ENCODE assay signal across 24 cellular contexts in genomic region chr14:104738375-104739019, GRCh38. TPM values are rescaled to one million over a fixed set of nuclear protein-coding genes. Genes with fewer than 3 reads are reported as not detected.
A peak's percentile ranks its signal among the peaks of the same experiment; 100 is the strongest.
DNase-seq lines count a peak whose midpoint lies in the region; ATAC-seq, FAIRE-seq and TF ChIP-seq lines count a peak whose summit lies in the region.
"Had no signal": no experiment of that assay in that cellular context is flagged by ENCODE, and none has a peak within 500 bp of the region (broad histone marks: within the 10 kb centered on the region; RNA-seq: fewer than 3 reads in every experiment).

No MANE protein-coding gene starts in this region.

- ATAC-seq in HepG2, result no peak
- ATAC-seq in right lobe of liver, result no peak
- ATAC-seq in psoas muscle, result no peak
- ATAC-seq: GM12878 had no signal

- H3K4ac ChIP-seq in mesenchymal stem cell (ENCODE audit: low read depth in 1 of 2, low read length in 2 of 2), result no peak overlapping the region

- H3K23ac ChIP-seq in mesenchymal stem cell (ENCODE audit: low read length in 2 of 2), result no peak overlapping the region

- H3K36me3 ChIP-seq in HepG2 (replicated peaks in 1 of 2; ENCODE audit: control insufficient read depth in 1 of 2, insufficient read depth in 2 of 2, low read length in 2 of 2) (no peaks in the 10 kb centered on the region; a peak in 2 of 5 replicates), right lobe of liver (no peaks in the 10 kb centered on the region), mesenchymal stem cell (ENCODE audit: control insufficient read depth in 1 of 2, insufficient read depth in 2 of 2, low read depth in 1 of 2, low read length in 2 of 2) (peaks cover 0 to 19% of the 10 kb centered on the region in 2 experiments), psoas muscle (ENCODE audit: insufficient read depth in 1 of 2, low read depth in 1 of 2) (peaks cover 0 to 61% of the 10 kb centered on the region in 2 donors), tibial artery (peaks cover 37 to 47% (median 41%) of the 10 kb centered on the region in 3 donors)
- H3K36me3 ChIP-seq: BE2C had no signal

- no peak for TF ChIP-seq RAD21 in HepG2 (CRISPR knock-in tag; IDR thresholded peaks at IDR 0.05)

- no TSS peak for BruUV-seq in HepG2 (replicated peaks; lab: Mats Ljungman, UMichigan)

- intact Hi-C loops in HepG2 (cut with micrococcal nuclease; ENCODE audit: unreplicated experiment) (no loop called here), right lobe of liver (cut with DNase I) (no loop called here), psoas muscle (cut with DNase I) (no loop called here), tibial artery (cut with DNase I; ENCODE audit: low total_unique reads) (no loop called here)

- TF ChIP-seq EP300 in HepG2 (IDR thresholded peaks at IDR 0.05; ENCODE audit: low read depth in 2 of 2, low read length in 2 of 2) (no peak), HepG2 (CRISPR knock-in tag; IDR thresholded peaks at IDR 0.05; ENCODE audit: borderline replicate concordance) (no peak)

- in situ Hi-C loops in HepG2 (cut with HindIII; ENCODE audit: extremely low pct_ligation_motif_present, low pct_unique_long_range_greater_than_20kb), result no loop called here

- H3K18ac ChIP-seq in mesenchymal stem cell (ENCODE audit: low read depth in 1 of 2, low read length in 2 of 2), result no peak overlapping the region

- no peak overlapping the region for H2BK5ac ChIP-seq in mesenchymal stem cell (ENCODE audit: low read depth, low read length, poor library complexity, severe bottlenecking)

- DNase-seq in HepG2 (ENCODE audit: low spot score) (no peak), right lobe of liver (no peak), mesenchymal stem cell (no peak), psoas muscle (no peak), tibial artery (no peak), NCI-H82 treated with DMSO at 0.1 percent for 48 hours (lab: John Stamatoyannopoulos, UW; ENCODE audit: unreplicated experiment) (no peak), kidney glomerular epithelial cell (lab: John Stamatoyannopoulos, UW) (no peak)
- no peak for DNase-seq in stimulated activated naive CD4-positive, alpha-beta T cell (lab: John Stamatoyannopoulos, UW)
- DNase-seq: ACHN; BE2C; C1 segment of cervical spinal cord; CD4-positive, CD25-positive, alpha-beta regulatory T cell; CD8-positive, alpha-beta memory T cell; COR-L47; DMS 273 treated with DMSO at 0.1 percent for 48 hours; DMS53; DND-41; EL; GOT3; H9 had no signal

- 97% methylated on average over 12 of the region's 18 CpGs for WGBS in HepG2 (ENCODE audit: low lambda C conversion rate)
- 100% methylated on average over 1 of the region's 18 CpGs for WGBS in right lobe of liver (ENCODE audit: insufficient coverage, low coverage, low lambda C conversion rate, missing lambda C conversion rate)
- 89% methylated on average over 18 of the region's 18 CpGs for WGBS in mesenchymal stem cell
- 87 to 92% (median 90%) methylated on average over 18 of the region's 18 CpGs for WGBS in psoas muscle, 3 donors

- H3K14ac ChIP-seq in mesenchymal stem cell (ENCODE audit: low read length in 2 of 2), result no peak overlapping the region

- H4K91ac ChIP-seq in mesenchymal stem cell (ENCODE audit: low read length), result peak overlapping the region; percentile 23

- TF ChIP-seq CTCF in HepG2 (CRISPR knock-in tag; IDR thresholded peaks at IDR 0.05) (no peak), right lobe of liver (IDR thresholded peaks at IDR 0.05) (no peak), psoas muscle (IDR thresholded peaks at IDR 0.05) (no peak), tibial artery (IDR thresholded peaks at IDR 0.05) (no peak)

- H2BK120ac ChIP-seq in mesenchymal stem cell (ENCODE audit: low read depth, low read length), result no peak overlapping the region

- no peak overlapping the region for H2AFZ ChIP-seq in HepG2 (ENCODE audit: low read length)
- H2AFZ ChIP-seq in mesenchymal stem cell (ENCODE audit: low read depth, low read length), result no peak overlapping the region

- CTCF ChIA-PET in HepG2 (lab: Yijun Ruan, JAX; ENCODE audit: low intra/inter-chr PET ratio, low total read pairs), result no interaction called here

- H3K4me1 ChIP-seq in HepG2 (ENCODE audit: insufficient read depth, low read length) (peaks cover 54% of the 10 kb centered on the region), right lobe of liver (peaks cover 0 to 41% (median 22%) of the 10 kb centered on the region in 4 donors), mesenchymal stem cell (ENCODE audit: control insufficient read depth, insufficient read depth, low read depth, low read length) (peaks cover 11% of the 10 kb centered on the region), psoas muscle (peaks cover 42% of the 10 kb centered on the region), tibial artery (peaks cover 12 to 54% (median 36%) of the 10 kb centered on the region in 4 donors)
- H3K4me1 ChIP-seq: BE2C had no signal

- H4K8ac ChIP-seq in mesenchymal stem cell (ENCODE audit: low read length), result no peak overlapping the region

- H3K4me3 ChIP-seq in HepG2 (replicated peaks in 1 of 3; ENCODE audit: insufficient read depth in 1 of 3, low read depth in 2 of 3, low read length in 3 of 3) (no peak overlapping the region), right lobe of liver (no peak overlapping the region), mesenchymal stem cell (ENCODE audit: insufficient read depth in 1 of 2, low read depth in 1 of 2, low read length in 2 of 2) (no peak overlapping the region), psoas muscle (no peak overlapping the region), tibial artery (no peak overlapping the region)
- H3K4me3 ChIP-seq: GM12878 had no signal

- FAIRE-seq in HepG2 (lab: Jason Lieb, UNC), result no peak
- FAIRE-seq: A204.1, GM12878, HTR-8/SVneo had no signal

- no peaks in the 10 kb centered on the region for H4K20me1 ChIP-seq in HepG2 (ENCODE audit: insufficient read depth, low read length)

- H3K4me2 ChIP-seq in HepG2 (ENCODE audit: low read depth, low read length) (no peak overlapping the region), mesenchymal stem cell (ENCODE audit: low read length, poor library complexity, severe bottlenecking) (no peak overlapping the region)

- POLR2A ChIA-PET in HepG2 (lab: Yijun Ruan, JAX), result no interaction called here

- H3K9me3 ChIP-seq in HepG2 (ENCODE audit: low read length) (no peaks in the 10 kb centered on the region), right lobe of liver (no peaks in the 10 kb centered on the region), mesenchymal stem cell (ENCODE audit: control insufficient read depth, low read length) (no peaks in the 10 kb centered on the region), psoas muscle (no peaks in the 10 kb centered on the region), tibial artery (no peaks in the 10 kb centered on the region)
- H3K9me3 ChIP-seq: BE2C had no signal

- H2BK12ac ChIP-seq in mesenchymal stem cell (ENCODE audit: low read length in 2 of 2), result peak overlapping the region; percentile 6 to 33

- H3K79me2 ChIP-seq in HepG2 (ENCODE audit: insufficient read depth, low read length), result no peaks in the 10 kb centered on the region

- no peaks in the 10 kb centered on the region for H3K79me1 ChIP-seq in mesenchymal stem cell (replicated peaks; ENCODE audit: low read length, poor library complexity, severe bottlenecking)

- no peak overlapping the region for H2AK5ac ChIP-seq in mesenchymal stem cell (ENCODE audit: low read length, severe bottlenecking)

- H2BK15ac ChIP-seq in mesenchymal stem cell (ENCODE audit: low read depth, poor library complexity, severe bottlenecking), result no peak overlapping the region

- H3K9ac ChIP-seq in HepG2 (ENCODE audit: insufficient read depth, low read depth, low read length), result no peak overlapping the region
- H3K9ac ChIP-seq in mesenchymal stem cell (ENCODE audit: low read length), result no peak overlapping the region

- H3K27ac ChIP-seq in HepG2 (ENCODE audit: extremely low read length, insufficient read depth, low read length) (no peak overlapping the region), right lobe of liver (no peak overlapping the region), mesenchymal stem cell (ENCODE audit: low read length, poor library complexity, severe bottlenecking) (no peak overlapping the region), psoas muscle (peak overlapping the region; percentile 96), tibial artery (peak overlapping the region; percentile 97 to 98)

- H3K27me3 ChIP-seq in HepG2 (ENCODE audit: control insufficient read depth in 1 of 2, insufficient read depth in 2 of 2, low read length in 2 of 2) (no peaks in the 10 kb centered on the region), right lobe of liver (no peaks in the 10 kb centered on the region), mesenchymal stem cell (ENCODE audit: control insufficient read depth in 1 of 2, insufficient read depth in 1 of 2, low read length in 2 of 2) (peaks cover 7 to 14% of the 10 kb centered on the region in 2 experiments), psoas muscle (ENCODE audit: insufficient read depth in 3 of 3, low read length in 2 of 3) (no peaks in the 10 kb centered on the region), tibial artery (no peaks in the 10 kb centered on the region)
- H3K27me3 ChIP-seq: BE2C had no signal

- TF ChIP-seq POLR2A in HepG2 (IDR thresholded peaks at IDR 0.05; ENCODE audit: insufficient read depth in 1 of 2, low read depth in 2 of 2, low read length in 2 of 2), result no peak
- TF ChIP-seq POLR2A in right lobe of liver (IDR thresholded peaks at IDR 0.05), result no peak

RNA-seq across cellular contexts. Expression of gene SIVA1, which starts 14.4 kb away (rescaled TPM):
- 153 and 186 TPM in 2 replicates for total RNA-seq in HepG2 (2016; rRNA removed; fragmentation: Illumina TruSeq; extraction: Trizol)
- 171 and 229 TPM in 2 replicates for total RNA-seq in HepG2 (2016; cell fraction: cytosol; rRNA removed; fragmentation: Illumina TruSeq; extraction: Trizol; ENCODE audit: low read depth)
- total RNA-seq in HepG2 (2016; cell fraction: insoluble cytoplasmic fraction; rRNA removed; fragmentation: Illumina TruSeq; extraction: Trizol), result 166 and 191 TPM in 2 replicates
- total RNA-seq in HepG2 (2016; cell fraction: membrane; rRNA removed; fragmentation: Illumina TruSeq; extraction: Trizol), result 186 and 219 TPM in 2 replicates
- 86.2 and 101 TPM in 2 replicates for total RNA-seq in HepG2 (2016; cell fraction: nucleus; rRNA removed; fragmentation: Illumina TruSeq; extraction: Trizol)
- polyA plus RNA-seq in HepG2 (2011; rRNA removed), result 123 and 142 TPM in 2 replicates
- 108 and 239 TPM in 2 replicates for polyA plus RNA-seq in HepG2 (2011; cell fraction: cytosol; rRNA removed)
- 125 and 162 TPM in 2 replicates for polyA plus RNA-seq in HepG2 (2011; cell fraction: nucleus; rRNA removed)
- 61.3 and 68.1 TPM in 2 replicates for polyA plus RNA-seq in HepG2 (2012)
- 162 and 202 TPM in 2 replicates for polyA plus RNA-seq in HepG2 (2016; cell fraction: cytosol; fragmentation: Illumina TruSeq; extraction: Trizol; ENCODE audit: low read depth)
- polyA plus RNA-seq in HepG2 (2016; cell fraction: insoluble cytoplasmic fraction; fragmentation: Illumina TruSeq; extraction: Trizol; ENCODE audit: low read depth), result 128 and 130 TPM in 2 replicates
- polyA plus RNA-seq in HepG2 (2016; cell fraction: membrane; fragmentation: Illumina TruSeq; extraction: Trizol; ENCODE audit: low read depth), result 134 and 168 TPM in 2 replicates
- 129 and 133 TPM in 2 replicates for polyA plus RNA-seq in HepG2 (2016; cell fraction: nucleus; fragmentation: Illumina TruSeq; extraction: Trizol; ENCODE audit: insufficient read depth, low read depth)
- 49.5 and 64.5 TPM in 2 replicates for polyA minus RNA-seq in HepG2 (2011; rRNA and poly(A)+ RNA removed; ENCODE audit: low replicate concordance)
- polyA minus RNA-seq in HepG2 (2011; cell fraction: cytosol; rRNA and poly(A)+ RNA removed), result 22.7 and 31.5 TPM in 2 replicates
- 17.3 and 18.4 TPM in 2 replicates for polyA minus RNA-seq in HepG2 (2011; cell fraction: nucleus; rRNA and poly(A)+ RNA removed)
- 100 to 1,000 TPM in 2 of 6 experiments, 10 to 100 TPM in 4; 38.1 to 252 (median 50.6) TPM for total RNA-seq in right lobe of liver
- 68.6 TPM for polyA plus RNA-seq in mesenchymal stem cell (2013, experiment 1 of 2)
- polyA plus RNA-seq in mesenchymal stem cell (2013, experiment 2 of 2), result 73.5 TPM
- total RNA-seq in psoas muscle, result 100 to 1,000 TPM in 1 of 4 donors, 10 to 100 TPM in 3; 55.8 to 105 (median 84.5) TPM
- 100 to 1,000 TPM; 147 to 233 (median 233) TPM for polyA plus RNA-seq in psoas muscle

RNA-seq across cellular contexts. Expression of gene ADSS1, which starts 14.5 kb away (rescaled TPM):
- total RNA-seq in HepG2 (2016; rRNA removed; fragmentation: Illumina TruSeq; extraction: Trizol) (0.98 and 1.0 TPM in 2 replicates), right lobe of liver (10 to 100 TPM in 5 of 6 experiments, 1 to 10 TPM in 1; 8.1 to 50.5 (median 36.8) TPM), psoas muscle (100 to 1,000 TPM; 201 to 359 (median 278) TPM)
- 0.81 and 1.1 TPM in 2 replicates for total RNA-seq in HepG2 (2016; cell fraction: cytosol; rRNA removed; fragmentation: Illumina TruSeq; extraction: Trizol; ENCODE audit: low read depth)
- 0.56 and 1.3 TPM in 2 replicates for total RNA-seq in HepG2 (2016; cell fraction: insoluble cytoplasmic fraction; rRNA removed; fragmentation: Illumina TruSeq; extraction: Trizol)
- 1.6 and 1.9 TPM in 2 replicates for total RNA-seq in HepG2 (2016; cell fraction: membrane; rRNA removed; fragmentation: Illumina TruSeq; extraction: Trizol)
- 1.3 and 1.5 TPM in 2 replicates for total RNA-seq in HepG2 (2016; cell fraction: nucleus; rRNA removed; fragmentation: Illumina TruSeq; extraction: Trizol)
- polyA plus RNA-seq in HepG2 (2011; rRNA removed) (36.7 and 45.2 TPM in 2 replicates), psoas muscle (100 to 1,000 TPM; 187 to 394 (median 300) TPM)
- 20.7 and 22.4 TPM in 2 replicates for polyA plus RNA-seq in HepG2 (2011; cell fraction: cytosol; rRNA removed)
- 219 and 230 TPM in 2 replicates for polyA plus RNA-seq in HepG2 (2011; cell fraction: nucleus; rRNA removed)
- polyA plus RNA-seq in HepG2 (2012), result 37.3 and 46.9 TPM in 2 replicates
- polyA plus RNA-seq in HepG2 (2016; cell fraction: cytosol; fragmentation: Illumina TruSeq; extraction: Trizol; ENCODE audit: low read depth), result 0.70 and 1.5 TPM in 2 replicates
- 1.3 and 2.2 TPM in 2 replicates for polyA plus RNA-seq in HepG2 (2016; cell fraction: insoluble cytoplasmic fraction; fragmentation: Illumina TruSeq; extraction: Trizol; ENCODE audit: low read depth)
- 1.5 and 2.0 TPM in 2 replicates for polyA plus RNA-seq in HepG2 (2016; cell fraction: membrane; fragmentation: Illumina TruSeq; extraction: Trizol; ENCODE audit: low read depth)
- 3.7 and 4.4 TPM in 2 replicates for polyA plus RNA-seq in HepG2 (2016; cell fraction: nucleus; fragmentation: Illumina TruSeq; extraction: Trizol; ENCODE audit: insufficient read depth, low read depth)
- polyA minus RNA-seq in HepG2 (2011; rRNA and poly(A)+ RNA removed; ENCODE audit: low replicate concordance), result 12.3 and 14.1 TPM in 2 replicates
- 6.8 and 7.6 TPM in 2 replicates for polyA minus RNA-seq in HepG2 (2011; cell fraction: cytosol; rRNA and poly(A)+ RNA removed)
- polyA minus RNA-seq in HepG2 (2011; cell fraction: nucleus; rRNA and poly(A)+ RNA removed), result 30.6 and 31.2 TPM in 2 replicates
- polyA plus RNA-seq in mesenchymal stem cell (2013, experiment 1 of 2), result 5.2 TPM
- 4.8 TPM for polyA plus RNA-seq in mesenchymal stem cell (2013, experiment 2 of 2)
- polyA plus RNA-seq: IgD-negative memory B cell had no signal

RNA-seq across cellular contexts. Expression of gene INF2, which starts 49.1 kb away (rescaled TPM):
- 16.4 and 18.1 TPM in 2 replicates for total RNA-seq in HepG2 (2016; rRNA removed; fragmentation: Illumina TruSeq; extraction: Trizol)
- total RNA-seq in HepG2 (2016; cell fraction: cytosol; rRNA removed; fragmentation: Illumina TruSeq; extraction: Trizol; ENCODE audit: low read depth), result 11.2 and 14.6 TPM in 2 replicates
- total RNA-seq in HepG2 (2016; cell fraction: insoluble cytoplasmic fraction; rRNA removed; fragmentation: Illumina TruSeq; extraction: Trizol), result 17.0 and 18.3 TPM in 2 replicates
- total RNA-seq in HepG2 (2016; cell fraction: membrane; rRNA removed; fragmentation: Illumina TruSeq; extraction: Trizol), result 23.4 and 24.7 TPM in 2 replicates
- 17.7 and 25.0 TPM in 2 replicates for total RNA-seq in HepG2 (2016; cell fraction: nucleus; rRNA removed; fragmentation: Illumina TruSeq; extraction: Trizol)
- 26.4 and 33.4 TPM in 2 replicates for polyA plus RNA-seq in HepG2 (2011; rRNA removed)
- 14.8 and 26.4 TPM in 2 replicates for polyA plus RNA-seq in HepG2 (2011; cell fraction: cytosol; rRNA removed)
- 229 and 296 TPM in 2 replicates for polyA plus RNA-seq in HepG2 (2011; cell fraction: nucleus; rRNA removed)
- polyA plus RNA-seq in HepG2 (2012), result 28.4 and 33.9 TPM in 2 replicates
- 13.6 and 14.2 TPM in 2 replicates for polyA plus RNA-seq in HepG2 (2016; cell fraction: cytosol; fragmentation: Illumina TruSeq; extraction: Trizol; ENCODE audit: low read depth)
- polyA plus RNA-seq in HepG2 (2016; cell fraction: insoluble cytoplasmic fraction; fragmentation: Illumina TruSeq; extraction: Trizol; ENCODE audit: low read depth), result 20.2 and 25.5 TPM in 2 replicates
- polyA plus RNA-seq in HepG2 (2016; cell fraction: membrane; fragmentation: Illumina TruSeq; extraction: Trizol; ENCODE audit: low read depth), result 17.5 and 20.7 TPM in 2 replicates
- polyA plus RNA-seq in HepG2 (2016; cell fraction: nucleus; fragmentation: Illumina TruSeq; extraction: Trizol; ENCODE audit: insufficient read depth, low read depth), result 61.5 and 67.7 TPM in 2 replicates
- polyA minus RNA-seq in HepG2 (2011; rRNA and poly(A)+ RNA removed; ENCODE audit: low replicate concordance), result 34.0 and 46.7 TPM in 2 replicates
- polyA minus RNA-seq in HepG2 (2011; cell fraction: cytosol; rRNA and poly(A)+ RNA removed), result 23.8 and 25.1 TPM in 2 replicates
- 29.2 and 32.3 TPM in 2 replicates for polyA minus RNA-seq in HepG2 (2011; cell fraction: nucleus; rRNA and poly(A)+ RNA removed)
- 10 to 100 TPM; 47.5 to 98.2 (median 71.4) TPM for total RNA-seq in right lobe of liver
- 59.1 TPM for polyA plus RNA-seq in mesenchymal stem cell (2013, experiment 1 of 2)
- 55.9 TPM for polyA plus RNA-seq in mesenchymal stem cell (2013, experiment 2 of 2)
- total RNA-seq in psoas muscle, result 10 to 100 TPM; 16.4 to 26.3 (median 23.4) TPM
- 10 to 100 TPM; 12.0 to 29.1 (median 12.8) TPM for polyA plus RNA-seq in psoas muscle

RNA-seq across cellular contexts. Expression of gene AKT1, which starts 57.1 kb away (rescaled TPM):
- total RNA-seq in HepG2 (2016; rRNA removed; fragmentation: Illumina TruSeq; extraction: Trizol) (85.7 and 96.2 TPM in 2 replicates), right lobe of liver (10 to 100 TPM; 66.7 to 92.1 (median 83.9) TPM), psoas muscle (10 to 100 TPM; 54.9 to 79.3 (median 60.0) TPM)
- total RNA-seq in HepG2 (2016; cell fraction: cytosol; rRNA removed; fragmentation: Illumina TruSeq; extraction: Trizol; ENCODE audit: low read depth), result 66.8 and 84.2 TPM in 2 replicates
- total RNA-seq in HepG2 (2016; cell fraction: insoluble cytoplasmic fraction; rRNA removed; fragmentation: Illumina TruSeq; extraction: Trizol), result 76.8 and 97.9 TPM in 2 replicates
- 171 and 190 TPM in 2 replicates for total RNA-seq in HepG2 (2016; cell fraction: membrane; rRNA removed; fragmentation: Illumina TruSeq; extraction: Trizol)
- 48.2 and 57.1 TPM in 2 replicates for total RNA-seq in HepG2 (2016; cell fraction: nucleus; rRNA removed; fragmentation: Illumina TruSeq; extraction: Trizol)
- polyA plus RNA-seq in HepG2 (2011; rRNA removed) (116 and 135 TPM in 2 replicates), psoas muscle (100 to 1,000 TPM in 1 of 3 donors, 10 to 100 TPM in 2; 51.9 to 102 (median 62.0) TPM)
- polyA plus RNA-seq in HepG2 (2011; cell fraction: cytosol; rRNA removed), result 114 and 136 TPM in 2 replicates
- polyA plus RNA-seq in HepG2 (2011; cell fraction: nucleus; rRNA removed), result 362 and 435 TPM in 2 replicates
- 58.6 and 80.7 TPM in 2 replicates for polyA plus RNA-seq in HepG2 (2012)
- 81.6 and 107 TPM in 2 replicates for polyA plus RNA-seq in HepG2 (2016; cell fraction: cytosol; fragmentation: Illumina TruSeq; extraction: Trizol; ENCODE audit: low read depth)
- polyA plus RNA-seq in HepG2 (2016; cell fraction: insoluble cytoplasmic fraction; fragmentation: Illumina TruSeq; extraction: Trizol; ENCODE audit: low read depth), result 105 and 119 TPM in 2 replicates
- polyA plus RNA-seq in HepG2 (2016; cell fraction: membrane; fragmentation: Illumina TruSeq; extraction: Trizol; ENCODE audit: low read depth), result 182 and 194 TPM in 2 replicates
- 146 and 159 TPM in 2 replicates for polyA plus RNA-seq in HepG2 (2016; cell fraction: nucleus; fragmentation: Illumina TruSeq; extraction: Trizol; ENCODE audit: insufficient read depth, low read depth)
- 159 and 183 TPM in 2 replicates for polyA minus RNA-seq in HepG2 (2011; rRNA and poly(A)+ RNA removed; ENCODE audit: low replicate concordance)
- 76.1 and 78.3 TPM in 2 replicates for polyA minus RNA-seq in HepG2 (2011; cell fraction: cytosol; rRNA and poly(A)+ RNA removed)
- polyA minus RNA-seq in HepG2 (2011; cell fraction: nucleus; rRNA and poly(A)+ RNA removed), result 46.7 and 48.0 TPM in 2 replicates
- polyA plus RNA-seq in mesenchymal stem cell (2013, experiment 1 of 2), result 106 TPM
- polyA plus RNA-seq in mesenchymal stem cell (2013, experiment 2 of 2), result 108 TPM

Comparison
In these comparisons a context has a peak if more than half of its experiments do, and no peak if none do; other contexts are left out.
1. H3K27ac ChIP-seq: peak in psoas muscle (single experiment) and tibial artery (2 of 2); none in HepG2 (single experiment), right lobe of liver (0 of 3) and mesenchymal stem cell (single experiment).